Comparison of ENCODE assay signal across 16 cellular contexts in genomic region chr16:3214904-3215600, GRCh38. TPM values are rescaled to one million over a fixed set of nuclear protein-coding genes. Genes with fewer than 3 reads are reported as not detected.
DNase-seq lines count a peak whose midpoint lies in the region; ATAC-seq, FAIRE-seq and TF ChIP-seq lines count a peak whose summit lies in the region.
"Had no signal": no experiment of that assay in that cellular context is flagged by ENCODE, and none has a peak within 500 bp of the region (broad histone marks: within the 10 kb centered on the region; RNA-seq: fewer than 3 reads in every experiment).

No MANE protein-coding gene starts in this region.

- no peak overlapping the region for H3K4me3 ChIP-seq in neural progenitor cell
- H3K4me3 ChIP-seq: dorsolateral prefrontal cortex, gastroesophageal sphincter, thoracic aorta had no signal

- H3K79me2 ChIP-seq in neural progenitor cell (ENCODE audit: low read depth), result no peaks in the 10 kb centered on the region

- no peak for ATAC-seq in activated B cell treated with CpG ODN at 0.5 μM for 24 hours (ENCODE audit: low read depth)
- ATAC-seq: gastroesophageal sphincter, left lobe of liver had no signal

- no peak overlapping the region for H3K4me2 ChIP-seq in neural progenitor cell

- no peak overlapping the region for H3K27ac ChIP-seq in neural progenitor cell
- H3K27ac ChIP-seq: dorsolateral prefrontal cortex, gastroesophageal sphincter, thoracic aorta had no signal

- H3K9me3 ChIP-seq in neural progenitor cell (ENCODE audit: low read depth), result no peaks in the 10 kb centered on the region
- H3K9me3 ChIP-seq: thoracic aorta had no signal

- H3K9me3 Mint-ChIP-seq in CD14-positive monocyte (peaks cover 14 to 46% (median 29%) of the 10 kb centered on the region in 7 donors), IgD-negative memory B cell (peaks cover 9 to 20% (median 12%) of the 10 kb centered on the region in 3 donors), activated B cell treated with CpG ODN at 0.5 μM for 24 hours (peaks cover 4% of the 10 kb centered on the region), nephron progenitor cell (peaks cover 72% of the 10 kb centered on the region), neural progenitor cell (peaks cover 24% of the 10 kb centered on the region)

- DNase-seq in CD14-positive monocyte (ENCODE audit: low spot score) (no peak), activated B cell treated with CpG ODN at 0.5 μM for 24 hours (no peak), germinal center (ENCODE audit: low spot score) (peak; percentile 17), RCC 7860 (ENCODE audit: low spot score) (no peak), nephron progenitor cell (no peak), neural progenitor cell (ENCODE audit: low spot score) (no peak), DMS153 treated with DMSO at 0.1 percent for 48 hours (lab: John Stamatoyannopoulos, UW; ENCODE audit: unreplicated experiment) (no peak)
- DNase-seq: dorsolateral prefrontal cortex, NCI-H146, occipital lobe, T1000 had no signal

- H3K27me3 Mint-ChIP-seq in CD14-positive monocyte (ENCODE audit: low read depth in 3 of 3), result peaks cover 20 to 34% (median 21%) of the 10 kb centered on the region in 3 donors
- peaks cover 2% of the 10 kb centered on the region for H3K27me3 Mint-ChIP-seq in IgD-negative memory B cell
- no peaks in the 10 kb centered on the region for H3K27me3 Mint-ChIP-seq in activated B cell treated with CpG ODN at 0.5 μM for 24 hours
- H3K27me3 Mint-ChIP-seq in nephron progenitor cell (ENCODE audit: low read depth, poor library complexity), result peaks cover 30% of the 10 kb centered on the region
- H3K27me3 Mint-ChIP-seq in neural progenitor cell (ENCODE audit: insufficient read depth, low read depth), result peaks cover 21% of the 10 kb centered on the region

- POLR2A ChIA-PET in activated B cell treated with CpG ODN at 0.5 μM for 24 hours (lab: Charles Lee), result no interaction called here

- H3K4me3 Mint-ChIP-seq in CD14-positive monocyte (no peak overlapping the region), IgD-negative memory B cell (peak overlapping the region in 2 of 4 donors; percentile 7 to 88), activated B cell treated with CpG ODN at 0.5 μM for 24 hours (peak overlapping the region; percentile 6), nephron progenitor cell (no peak overlapping the region), neural progenitor cell (no peak overlapping the region)

- CTCF ChIA-PET in activated B cell treated with CpG ODN at 0.5 μM for 24 hours (lab: Charles Lee), result no interaction called here

- H3K9ac ChIP-seq in neural progenitor cell, result no peak overlapping the region

- H3K36me3 Mint-ChIP-seq in CD14-positive monocyte (no peaks in the 10 kb centered on the region), IgD-negative memory B cell (no peaks in the 10 kb centered on the region), activated B cell treated with CpG ODN at 0.5 μM for 24 hours (ENCODE audit: low read depth) (no peaks in the 10 kb centered on the region), nephron progenitor cell (ENCODE audit: low read depth) (no peaks in the 10 kb centered on the region), neural progenitor cell (no peaks in the 10 kb centered on the region)

- no peaks in the 10 kb centered on the region for H3K36me3 ChIP-seq in neural progenitor cell
- H3K36me3 ChIP-seq: gastroesophageal sphincter, thoracic aorta had no signal

- H3K4me1 Mint-ChIP-seq in CD14-positive monocyte, result peaks cover 24% of the 10 kb centered on the region
- H3K4me1 Mint-ChIP-seq in IgD-negative memory B cell, result peaks cover 17 to 20% (median 18%) of the 10 kb centered on the region in 3 donors
- H3K4me1 Mint-ChIP-seq in activated B cell treated with CpG ODN at 0.5 μM for 24 hours, result peaks cover 23% of the 10 kb centered on the region
- no peaks in the 10 kb centered on the region for H3K4me1 Mint-ChIP-seq in nephron progenitor cell
- H3K4me1 Mint-ChIP-seq in neural progenitor cell, result no peaks in the 10 kb centered on the region

- peak overlapping the region in 4 of 7 donors; percentile 4 to 60 (median 23) for H3K27ac Mint-ChIP-seq in CD14-positive monocyte
- peak overlapping the region in 2 of 3 donors; percentile 10 to 89 for H3K27ac Mint-ChIP-seq in IgD-negative memory B cell
- H3K27ac Mint-ChIP-seq in activated B cell treated with CpG ODN at 0.5 μM for 24 hours, result no peak overlapping the region
- H3K27ac Mint-ChIP-seq in nephron progenitor cell, result no peak overlapping the region
- no peak overlapping the region for H3K27ac Mint-ChIP-seq in neural progenitor cell

- no peaks in the 10 kb centered on the region for H3F3A ChIP-seq in neural progenitor cell (ENCODE audit: low read depth)

- H3K4me1 ChIP-seq in neural progenitor cell, result no peaks in the 10 kb centered on the region
- H3K4me1 ChIP-seq: gastroesophageal sphincter had no signal

- intact Hi-C loops in CD14-positive monocyte (cut with micrococcal nuclease), result no loop called here
- intact Hi-C loops in activated B cell treated with CpG ODN at 0.5 μM for 24 hours (cut with micrococcal nuclease), result no loop called here

- no peaks in the 10 kb centered on the region for H4K20me1 ChIP-seq in neural progenitor cell (ENCODE audit: low read depth)

- H3K27me3 ChIP-seq in neural progenitor cell, result peaks cover 3% of the 10 kb centered on the region

- no peak for FAIRE-seq in RCC 7860 (lab: Jason Lieb, UNC)
- FAIRE-seq: GM12892 had no signal

- H2AFZ ChIP-seq in neural progenitor cell (replicated peaks), result no peak overlapping the region

- TF ChIP-seq CTCF in CD14-positive monocyte (IDR thresholded peaks at IDR 0.05) (no peak), activated B cell treated with CpG ODN at 0.5 μM for 24 hours (IDR thresholded peaks at IDR 0.05) (no peak), nephron progenitor cell (IDR thresholded peaks at IDR 0.05) (no peak), neural progenitor cell (IDR thresholded peaks at IDR 0.05) (no peak)

RNA-seq across cellular contexts. Expression of gene ZNF200, which starts 19.9 kb away (rescaled TPM):
- polyA plus RNA-seq in CD14-positive monocyte (1 to 10 TPM; 2.0 to 2.8 TPM), IgD-negative memory B cell (8.3 TPM)
- total RNA-seq in activated B cell treated with CpG ODN at 0.5 μM for 24 hours (13.6 and 15.1 TPM in 2 replicates), neural progenitor cell (ENCODE audit: low replicate concordance) (9.4 and 10.1 TPM in 2 replicates)

RNA-seq across cellular contexts. Expression of gene OR1F1, which starts 27.0 kb away (rescaled TPM):
- polyA plus RNA-seq in CD14-positive monocyte (not detected), IgD-negative memory B cell (not detected)
- total RNA-seq in activated B cell treated with CpG ODN at 0.5 μM for 24 hours (not detected in 2 replicates), neural progenitor cell (ENCODE audit: low replicate concordance) (not detected in 2 replicates)
- total RNA-seq: gastroesophageal sphincter, left lobe of liver, thoracic aorta had no signal

RNA-seq across cellular contexts. Expression of gene MEFV, which starts 41.4 kb away (rescaled TPM):
- 10 to 100 TPM; 37.7 to 73.2 TPM for polyA plus RNA-seq in CD14-positive monocyte
- not detected for polyA plus RNA-seq in IgD-negative memory B cell
- not detected in 2 replicates for total RNA-seq in activated B cell treated with CpG ODN at 0.5 μM for 24 hours
- not detected in 2 replicates for total RNA-seq in neural progenitor cell (ENCODE audit: low replicate concordance)

Comparison
In these comparisons a context has a peak if more than half of its experiments do, and no peak if none do; other contexts are left out.
1. H3K27ac Mint-ChIP-seq: peak in CD14-positive monocyte (4 of 7) and IgD-negative memory B cell (2 of 3); none in activated B cell treated with CpG ODN at 0.5 μM for 24 hours (single experiment), nephron progenitor cell (single experiment) and neural progenitor cell (single experiment).